29 cellular contexts compared by ENCODE assay signal in genomic region chr22:40233886-40234285, GRCh38.
"Had no signal": no experiment of that assay in that cellular context is flagged by ENCODE, and none has a peak within 500 bp of the region (broad histone marks: within the 10 kb centered on the region; RNA-seq: fewer than 3 reads in every experiment).

No MANE protein-coding gene starts in this region.

- H3K4me3 ChIP-seq: Peyer's patch, SJSA1 had no signal

- H3K27ac ChIP-seq: brain microvascular endothelial cell, Peyer's patch, SJSA1, VCaP had no signal

- DNase-seq: activated CD4-positive, alpha-beta memory T cell treated with anti-CD3 and anti-CD28 coated beads, Interleukin-2, amount 10 ng/mL, durations not matched to agents 7 days and 5 days; activated CD4-positive, alpha-beta T cell treated with anti-CD3 and anti-CD28 coated beads for 1 hour; activated CD4-positive, alpha-beta T cell treated with anti-CD3 and anti-CD28 coated beads for 48 hours; activated CD4-positive, CD25-positive, alpha-beta regulatory T cell; activated effector memory CD4-positive, alpha-beta T cell treated with Interleukin-2 at 50 U/mL for 16 hours; activated T-cell treated with anti-CD3 and anti-CD28 coated beads, Interleukin-2, amount 50 U/mL, for 4 hours; amniotic stem cell; aorta; brain microvascular endothelial cell; central memory CD4-positive, alpha-beta T cell; NCI-H1092 treated with DMSO at 0.1 percent for 48 hours; NCI-H1417; NCI-H146; NCI-H187 treated with DMSO at 0.1 percent for 48 hours; NCI-H2081 treated with DMSO at 0.1 percent for 48 hours; NCI-H345; NCI-H524 treated with DMSO at 0.1 percent for 48 hours; PC-3; Peyer's patch; RPMI8226; SHP77 treated with DMSO at 0.1 percent for 48 hours; T-cell; T-helper 2 cell; T-helper 9 cell had no signal

- ATAC-seq: activated T-cell treated with anti-CD3 and anti-CD28 coated beads, Interleukin-2, amount 50 U/mL, for 4 hours; PC-3; SK-N-SH treated with all-trans-retinoic acid at 6 μM for 48 hours; T-cell had no signal

- H3K4me3 Mint-ChIP-seq: activated CD4-positive, alpha-beta memory T cell treated with anti-CD3 and anti-CD28 coated beads, Interleukin-2, amount 10 ng/mL, durations not matched to agents 7 days and 5 days; activated naive CD4-positive, alpha-beta T cell treated with anti-CD3 and anti-CD28 coated beads, Interleukin-2, amount 50 U/mL, for 24 hours; activated T-cell treated with anti-CD3 and anti-CD28 coated beads, Interleukin-2, amount 50 U/mL, for 4 hours; T-cell had no signal

- FAIRE-seq: colon had no signal

- H3K9me3 Mint-ChIP-seq: activated CD4-positive, alpha-beta memory T cell treated with anti-CD3 and anti-CD28 coated beads, Interleukin-2, amount 10 ng/mL, durations not matched to agents 7 days and 5 days; activated naive CD4-positive, alpha-beta T cell treated with anti-CD3 and anti-CD28 coated beads, Interleukin-2, amount 50 U/mL, for 24 hours; activated T-cell treated with anti-CD3 and anti-CD28 coated beads, Interleukin-2, amount 50 U/mL, for 4 hours; T-cell had no signal

- H3K9me3 ChIP-seq: Peyer's patch had no signal

- H3K27ac Mint-ChIP-seq: activated CD4-positive, alpha-beta memory T cell treated with anti-CD3 and anti-CD28 coated beads, Interleukin-2, amount 10 ng/mL, durations not matched to agents 7 days and 5 days; activated naive CD4-positive, alpha-beta T cell treated with anti-CD3 and anti-CD28 coated beads, Interleukin-2, amount 50 U/mL, for 24 hours; T-cell had no signal

- H3K27me3 Mint-ChIP-seq: activated CD4-positive, alpha-beta memory T cell treated with anti-CD3 and anti-CD28 coated beads, Interleukin-2, amount 10 ng/mL, durations not matched to agents 7 days and 5 days; activated naive CD4-positive, alpha-beta T cell treated with anti-CD3 and anti-CD28 coated beads, Interleukin-2, amount 50 U/mL, for 24 hours; T-cell had no signal
